ENCODE assay signal across 8 cellular contexts in genomic region chr12:26523708-26524150, GRCh38.
DNase-seq lines count a peak whose midpoint lies in the region; ATAC-seq and TF ChIP-seq lines count a peak whose summit lies in the region.

No MANE protein-coding gene starts in this region.

- peaks cover 11% of the 10 kb centered on the region for H3K4me1 Mint-ChIP-seq in activated T-helper 2 cell treated with anti-CD3 and anti-CD28 coated beads, Interferon-gamma antibody, Interleukin-2, Interleukin-4, amounts not matched to agents 10 μg/mL and 5 μg/mL and 100 μg/mL, durations not matched to agents 14 hours and 24 hours and 36 hours (ENCODE audit: low read depth)

- no peak for ATAC-seq in HG03571 (IDR thresholded peaks at IDR 0.05; ENCODE audit: unreplicated experiment)

- peak overlapping the region in 2 of 8 donors; percentile 10 to 14 for H3K27ac ChIP-seq in spleen

- peaks cover 20% of the 10 kb centered on the region for H3K9me3 Mint-ChIP-seq in activated T-helper 2 cell treated with anti-CD3 and anti-CD28 coated beads, Interferon-gamma antibody, Interleukin-2, Interleukin-4, amounts not matched to agents 10 μg/mL and 5 μg/mL and 100 μg/mL, durations not matched to agents 14 hours and 24 hours and 36 hours

- H3K9me3 ChIP-seq in spleen = peaks cover 3 to 34% (median 27%) of the 10 kb centered on the region in 8 donors

- H3K36me3 Mint-ChIP-seq in activated T-helper 2 cell treated with anti-CD3 and anti-CD28 coated beads, Interferon-gamma antibody, Interleukin-2, Interleukin-4, amounts not matched to agents 10 μg/mL and 5 μg/mL and 100 μg/mL, durations not matched to agents 14 hours and 24 hours and 36 hours (ENCODE audit: low read depth) = peaks cover 15% of the 10 kb centered on the region

- peaks cover 0 to 34% (median 6%) of the 10 kb centered on the region in 6 donors for H3K36me3 ChIP-seq in spleen

- no peaks in the 10 kb centered on the region for H3K27me3 Mint-ChIP-seq in activated T-helper 2 cell treated with anti-CD3 and anti-CD28 coated beads, Interferon-gamma antibody, Interleukin-2, Interleukin-4, amounts not matched to agents 10 μg/mL and 5 μg/mL and 100 μg/mL, durations not matched to agents 14 hours and 24 hours and 36 hours (ENCODE audit: low read depth)

- no peak for TF ChIP-seq POLR2A in spleen (IDR thresholded peaks at IDR 0.05)

- no peaks in the 10 kb centered on the region for H3K27me3 ChIP-seq in spleen (replicated peaks in 1 of 7)

- peak; percentile 87 for DNase-seq in LHCN-M2 (ENCODE audit: low read depth)
- DNase-seq in astrocyte of the hippocampus (ENCODE audit: low read depth, low spot score) = peak; percentile 94
- peak; percentile 95 for DNase-seq in inferior parietal cortex (ENCODE audit: extremely low spot score)
- DNase-seq in spleen = peak; percentile 80
- no peak for DNase-seq in effector CD4-positive, alpha-beta T cell
- DNase-seq in activated T-helper 2 cell treated with anti-CD3 and anti-CD28 coated beads, Interferon-gamma antibody, Interleukin-2, Interleukin-4, amounts not matched to agents 10 μg/mL and 5 μg/mL and 100 μg/mL, durations not matched to agents 14 hours and 24 hours and 36 hours (ENCODE audit: low spot score) = no peak
- DNase-seq in DMS153 treated with DMSO at 0.1 percent for 48 hours (lab: John Stamatoyannopoulos, UW; ENCODE audit: unreplicated experiment) = no peak

- no peak overlapping the region for H3K4me3 Mint-ChIP-seq in activated T-helper 2 cell treated with anti-CD3 and anti-CD28 coated beads, Interferon-gamma antibody, Interleukin-2, Interleukin-4, amounts not matched to agents 10 μg/mL and 5 μg/mL and 100 μg/mL, durations not matched to agents 14 hours and 24 hours and 36 hours (ENCODE audit: low read depth)

- no peak for TF ChIP-seq CTCF in spleen (IDR thresholded peaks at IDR 0.05 in 8 of 11, conservative IDR thresholded peaks at IDR 0.05 in 3 of 11)

- H3K4me3 ChIP-seq in spleen = no peak overlapping the region

- intact Hi-C loops in spleen (cut with DNase I; ENCODE audit: low total_unique reads) = no loop called here
- intact Hi-C loops in activated T-helper 2 cell treated with anti-CD3 and anti-CD28 coated beads, Interferon-gamma antibody, Interleukin-2, Interleukin-4, amounts not matched to agents 10 μg/mL and 5 μg/mL and 100 μg/mL, durations not matched to agents 14 hours and 24 hours and 36 hours (cut with micrococcal nuclease) = no loop called here

- H3K4me1 ChIP-seq in spleen = peaks cover 0 to 27% (median 2%) of the 10 kb centered on the region in 6 donors

- 48 to 80% (median 64%) methylated on average over 9 of the region's 9 CpGs for WGBS in spleen, 5 donors

- H3K27ac Mint-ChIP-seq in activated T-helper 2 cell treated with anti-CD3 and anti-CD28 coated beads, Interferon-gamma antibody, Interleukin-2, Interleukin-4, amounts not matched to agents 10 μg/mL and 5 μg/mL and 100 μg/mL, durations not matched to agents 14 hours and 24 hours and 36 hours = no peak overlapping the region

Comparison
In these comparisons a context has a peak if more than half of its experiments do, and no peak if none do; other contexts are left out.
1. DNase-seq: peak in LHCN-M2 (single experiment), astrocyte of the hippocampus (single experiment), inferior parietal cortex (single experiment) and spleen (single experiment); none in effector CD4-positive, alpha-beta T cell (single experiment), activated T-helper 2 cell treated with anti-CD3 and anti-CD28 coated beads, Interferon-gamma antibody, Interleukin-2, Interleukin-4, amounts not matched to agents 10 μg/mL and 5 μg/mL and 100 μg/mL, durations not matched to agents 14 hours and 24 hours and 36 hours (single experiment) and DMS153 treated with DMSO at 0.1 percent for 48 hours (single experiment).